12 cellular contexts compared by ENCODE assay signal in the genomic region with DNA sequence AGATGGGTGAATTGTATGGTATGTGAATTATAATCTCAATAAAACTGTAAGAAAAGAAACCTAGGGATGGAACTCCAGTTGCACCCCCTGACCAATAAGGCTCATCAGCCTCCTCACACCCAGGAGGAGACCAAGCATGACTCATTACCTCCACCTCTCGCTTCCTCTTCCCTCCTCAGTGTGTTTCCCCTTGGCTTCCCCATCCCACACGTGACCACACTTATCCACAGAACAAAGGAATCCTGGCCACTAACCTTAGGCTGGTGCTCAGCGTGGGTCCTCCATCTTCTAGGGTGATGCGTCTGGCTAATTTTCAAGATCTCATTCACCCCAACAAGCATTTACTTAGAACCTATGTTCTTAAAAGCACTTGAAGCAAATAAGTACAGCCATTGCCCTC. TPM values are rescaled to one million over a fixed set of nuclear protein-coding genes. Genes with fewer than 3 reads are reported as not detected.
A peak's percentile ranks its signal among the peaks of the same experiment; 100 is the strongest.
DNase-seq lines count a peak whose midpoint lies in the region; ATAC-seq and TF ChIP-seq lines count a peak whose summit lies in the region.
"Had no signal": no experiment of that assay in that cellular context is flagged by ENCODE, and none has a peak within 500 bp of the region (broad histone marks: within the 10 kb centered on the region; RNA-seq: fewer than 3 reads in every experiment).

No MANE protein-coding gene starts in this region.

- TF ChIP-seq POLR2A in suprapubic skin (IDR thresholded peaks at IDR 0.05) = no peak

- H3K9me3 Mint-ChIP-seq in activated B cell treated with CpG ODN at 0.5 μM for 24 hours = peaks cover 11% of the 10 kb centered on the region

- TF ChIP-seq EP300 in suprapubic skin (IDR thresholded peaks at IDR 0.05) = no peak

- peak; percentile 32 to 43 for DNase-seq in activated CD4-positive, alpha-beta T cell treated with anti-CD3 and anti-CD28 coated beads for 4 hours
- DNase-seq in activated CD4-positive, alpha-beta T cell treated with anti-CD3 and anti-CD28 coated beads for 1 hour = no peak
- DNase-seq in activated B cell treated with CpG ODN at 0.5 μM for 24 hours (no peak), left lung (no peak), suprapubic skin (ENCODE audit: low spot score in 2 of 2) (peak; percentile 26 to 29)
- DNase-seq: colonic mucosa, NCI-H524 treated with DMSO at 0.1 percent for 48 hours had no signal

- H3K4me3 Mint-ChIP-seq in activated B cell treated with CpG ODN at 0.5 μM for 24 hours = peak overlapping the region; percentile 62
- H3K4me3 Mint-ChIP-seq: GM23338 had no signal

- H3K4me1 ChIP-seq in left lung (no peaks in the 10 kb centered on the region), suprapubic skin (no peaks in the 10 kb centered on the region)
- H3K4me1 ChIP-seq: colonic mucosa had no signal

- H3K36me3 Mint-ChIP-seq in activated B cell treated with CpG ODN at 0.5 μM for 24 hours (ENCODE audit: low read depth) = peaks cover 2% of the 10 kb centered on the region

- H3K27ac ChIP-seq in left lung (no peak overlapping the region), suprapubic skin (no peak overlapping the region)
- H3K27ac ChIP-seq: colonic mucosa, hepatocyte had no signal

- CTCF ChIA-PET in activated B cell treated with CpG ODN at 0.5 μM for 24 hours (lab: Charles Lee) = no interaction called here

- TF ChIP-seq CTCF in activated B cell treated with CpG ODN at 0.5 μM for 24 hours (IDR thresholded peaks at IDR 0.05) (no peak), left lung (IDR thresholded peaks at IDR 0.05) (no peak), suprapubic skin (IDR thresholded peaks at IDR 0.05) (no peak)

- intact Hi-C loops in activated B cell treated with CpG ODN at 0.5 μM for 24 hours (cut with micrococcal nuclease) (loop anchor here (5.0 kb wide), 1 partner anchor 36 kb away; the partner anchor contains the start of gene MAP3K14), left lung (cut with DNase I) (no loop called here)

- H3K9me3 ChIP-seq in left lung = no peaks in the 10 kb centered on the region
- no peaks in the 10 kb centered on the region for H3K9me3 ChIP-seq in suprapubic skin
- H3K9me3 ChIP-seq: colonic mucosa had no signal

- H3K4me1 Mint-ChIP-seq in activated B cell treated with CpG ODN at 0.5 μM for 24 hours = peaks cover 29% of the 10 kb centered on the region

- no peaks in the 10 kb centered on the region for H3K27me3 ChIP-seq in left lung
- no peaks in the 10 kb centered on the region for H3K27me3 ChIP-seq in suprapubic skin
- H3K27me3 ChIP-seq: colonic mucosa, hepatocyte had no signal

- no peaks in the 10 kb centered on the region for H3K27me3 Mint-ChIP-seq in activated B cell treated with CpG ODN at 0.5 μM for 24 hours

- 68% methylated on average over 4 of the region's 4 CpGs for WGBS in suprapubic skin

- POLR2A ChIA-PET in activated B cell treated with CpG ODN at 0.5 μM for 24 hours (lab: Charles Lee) = interaction anchor here (0.7 to 1.2 kb wide), 3 partner anchors 20 to 37 kb away, joined by 3 to 5 read pairs (median 5); no protein-coding TSS in a partner anchor

- H3K4me3 ChIP-seq in left lung (no peak overlapping the region), suprapubic skin (no peak overlapping the region)
- H3K4me3 ChIP-seq: colonic mucosa, GM23338, hepatocyte had no signal

- ATAC-seq in activated B cell treated with CpG ODN at 0.5 μM for 24 hours (ENCODE audit: low read depth) (peak; percentile 88), left lung (peak; percentile 47), GM21717 (IDR thresholded peaks at IDR 0.05; ENCODE audit: unreplicated experiment) (no peak), HG03025 (IDR thresholded peaks at IDR 0.05; ENCODE audit: low FRiP score, unreplicated experiment) (no peak), HG02571 (IDR thresholded peaks at IDR 0.05; ENCODE audit: unreplicated experiment) (no peak)
- ATAC-seq: GM23338 had no signal

- H3K36me3 ChIP-seq in left lung (no peaks in the 10 kb centered on the region), suprapubic skin (no peaks in the 10 kb centered on the region)
- H3K36me3 ChIP-seq: colonic mucosa had no signal

- H3K27ac Mint-ChIP-seq in activated B cell treated with CpG ODN at 0.5 μM for 24 hours = peak overlapping the region; percentile 79
- H3K27ac Mint-ChIP-seq: GM23338 had no signal

RNA-seq across cellular contexts. Expression of gene MAP3K14, which starts 36.2 kb away (rescaled TPM):
- total RNA-seq in activated B cell treated with CpG ODN at 0.5 μM for 24 hours = 81.2 and 88.6 TPM in 2 replicates
- total RNA-seq in left lung = 10 to 100 TPM; 11.3 to 13.1 TPM
- 10 to 100 TPM in 3 of 4 donors, 1 to 10 TPM in 1; 9.6 to 14.4 (median 11.9) TPM for total RNA-seq in suprapubic skin

Comparison
In these comparisons a context has a peak if more than half of its experiments do, and no peak if none do; other contexts are left out.
1. DNase-seq: peak in activated CD4-positive, alpha-beta T cell treated with anti-CD3 and anti-CD28 coated beads for 4 hours (2 of 2) and suprapubic skin (2 of 2); none in activated CD4-positive, alpha-beta T cell treated with anti-CD3 and anti-CD28 coated beads for 1 hour (single experiment), activated B cell treated with CpG ODN at 0.5 μM for 24 hours (single experiment) and left lung (0 of 2).
2. ATAC-seq: peak in activated B cell treated with CpG ODN at 0.5 μM for 24 hours (single experiment) and left lung (single experiment); none in GM21717 (single experiment), HG03025 (single experiment) and HG02571 (single experiment).